ENCODE assay signal across 8 cellular contexts in the genomic region with DNA sequence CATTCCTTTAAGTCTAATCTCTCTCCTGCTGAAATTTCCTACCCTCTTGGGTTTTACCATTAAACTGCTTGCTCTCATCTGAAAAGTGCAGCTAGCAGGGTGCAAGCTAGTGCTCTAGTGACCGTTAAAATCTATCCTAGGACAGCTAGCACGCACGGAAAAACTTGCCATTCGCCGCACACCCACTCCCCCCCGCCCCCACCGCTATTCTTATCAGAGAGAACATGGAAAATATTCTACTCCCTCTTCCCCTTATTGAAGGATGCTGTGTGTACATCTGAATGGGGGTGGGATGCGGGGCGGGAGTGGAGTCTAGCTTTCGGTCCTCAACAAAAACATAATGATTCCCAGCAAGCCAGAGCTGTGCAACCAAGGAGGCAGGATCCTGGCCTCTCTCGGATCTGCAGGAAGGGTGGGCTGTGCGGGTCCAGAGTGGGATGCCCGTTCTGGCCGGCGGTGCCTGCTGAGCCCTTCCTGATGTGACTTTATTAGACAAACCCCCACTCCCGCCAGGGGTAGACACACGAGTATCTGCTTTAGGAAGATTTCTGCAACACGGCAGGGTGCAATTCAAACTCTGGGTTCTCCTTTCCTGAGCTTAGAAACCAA. TPM values are rescaled to one million over a fixed set of nuclear protein-coding genes. Genes with fewer than 3 reads are reported as not detected.
DNase-seq lines count a peak whose midpoint lies in the region; ATAC-seq and TF ChIP-seq lines count a peak whose summit lies in the region.

No MANE protein-coding gene starts in this region.

- TF ChIP-seq CTCF in cardiac muscle cell (IDR thresholded peaks at IDR 0.05; ENCODE audit: low read depth, low read length) (no peak), WI38 (IDR thresholded peaks at IDR 0.05; ENCODE audit: low read depth, low read length) (no peak), tibial artery (IDR thresholded peaks at IDR 0.05) (no peak)

- H3K4me1 ChIP-seq in cardiac muscle cell (ENCODE audit: low read depth) (no peaks in the 10 kb centered on the region), iPS-20b (ENCODE audit: insufficient read depth, low read length) (no peaks in the 10 kb centered on the region), tibial artery (peaks cover 0 to 36% (median 29%) of the 10 kb centered on the region in 4 donors)

- H3K9ac ChIP-seq in iPS-20b (ENCODE audit: low read depth, low read length), result no peak overlapping the region

- H3K9me3 ChIP-seq in cardiac muscle cell (ENCODE audit: low read depth), result no peaks in the 10 kb centered on the region
- H3K9me3 ChIP-seq in iPS-20b (ENCODE audit: insufficient read depth, low read depth, low read length), result no peaks in the 10 kb centered on the region
- H3K9me3 ChIP-seq in tibial artery, result no peaks in the 10 kb centered on the region

- no peaks in the 10 kb centered on the region for H3K36me3 ChIP-seq in cardiac muscle cell
- no peaks in the 10 kb centered on the region for H3K36me3 ChIP-seq in iPS-20b (ENCODE audit: insufficient read depth, low read depth, low read length)
- no peaks in the 10 kb centered on the region for H3K36me3 ChIP-seq in tibial artery

- H3K27ac ChIP-seq in cardiac muscle cell (no peak overlapping the region), iPS-20b (ENCODE audit: low read length) (no peak overlapping the region), tibial artery (no peak overlapping the region)

- ATAC-seq in Right ventricle myocardium superior (ENCODE audit: poor library complexity) (no peak), HG03442 (IDR thresholded peaks at IDR 0.05; ENCODE audit: unreplicated experiment) (no peak)

- DNase-seq in cardiac muscle cell (ENCODE audit: low read depth in 1 of 2, low spot score in 1 of 2) (no peak), Right ventricle myocardium superior (no peak), tibial artery (no peak), DMS153 treated with DMSO at 0.1 percent for 48 hours (lab: John Stamatoyannopoulos, UW; ENCODE audit: unreplicated experiment) (no peak), NCI-H187 (lab: John Stamatoyannopoulos, UW) (no peak)

- H3K4me3 ChIP-seq in cardiac muscle cell (peak overlapping the region; percentile 43), WI38 (ENCODE audit: low read depth, low read length) (peak overlapping the region; percentile 48), iPS-20b (ENCODE audit: low read length) (peak overlapping the region; percentile 81; the same call in 1 of the 2 replicates), tibial artery (peak overlapping the region; percentile 45 to 46)

- H3K27me3 ChIP-seq in cardiac muscle cell (peaks cover 89% of the 10 kb centered on the region), iPS-20b (ENCODE audit: insufficient read depth, low read length) (peaks cover 59% of the 10 kb centered on the region), tibial artery (peaks cover 0 to 91% of the 10 kb centered on the region in 2 donors)

- intact Hi-C loops in Right ventricle myocardium superior (cut with DNase I) (loop anchor here (10.0 kb wide), 1 partner anchor 289 kb away; no protein-coding TSS in a partner anchor), tibial artery (cut with DNase I; ENCODE audit: low total_unique reads) (no loop called here)

RNA-seq across cellular contexts. Expression of a gene that starts 1.1 kb away (rescaled TPM):
- 0.11 and 0.24 TPM in 2 replicates for total RNA-seq in cardiac muscle cell
- 0.54 TPM in 1 of 2 replicates, not detected in the other for polyA plus RNA-seq in cardiac muscle cell
- 0.67 TPM for total RNA-seq in Right ventricle myocardium superior
